Comparison of ENCODE assay signal across 23 cellular contexts in the genomic region with DNA sequence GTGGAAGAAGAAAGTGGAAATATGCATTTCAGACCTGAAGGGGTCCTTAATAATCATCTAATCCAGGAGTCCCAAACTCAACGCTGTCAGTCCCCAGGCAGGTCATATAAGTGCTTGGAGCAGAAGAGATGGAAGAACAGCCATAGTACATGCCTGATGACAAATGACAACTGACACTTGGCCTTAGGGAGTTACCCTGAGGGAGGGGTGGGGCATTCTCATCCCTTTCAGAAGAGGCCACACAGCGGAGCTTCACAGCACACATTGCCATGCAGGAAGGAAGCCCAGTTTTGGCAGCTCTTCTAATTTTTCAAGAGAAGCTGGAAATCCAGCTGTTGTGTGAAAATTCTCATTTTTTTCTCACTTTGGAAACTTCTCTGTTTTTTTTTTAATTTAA.
"Had no signal": no experiment of that assay in that cellular context is flagged by ENCODE, and none has a peak within 500 bp of the region (broad histone marks: within the 10 kb centered on the region; RNA-seq: fewer than 3 reads in every experiment).

No MANE protein-coding gene starts in this region.

- H3K9me3 ChIP-seq: left lung, lower lobe of right lung, mucosa of descending colon, neutrophil, prostate gland, sigmoid colon, uterus had no signal

- DNase-seq: activated CD4-positive, alpha-beta memory T cell treated with anti-CD3 and anti-CD28 coated beads, Interleukin-2, amount 10 ng/mL, durations not matched to agents 7 days and 5 days; activated CD4-positive, alpha-beta T cell treated with anti-CD3 and anti-CD28 coated beads for 1 hour; activated CD4-positive, alpha-beta T cell treated with anti-CD3 and anti-CD28 coated beads, Interleukin-2, amount 10 ng/mL, durations not matched to agents 7 days and 5 days; activated naive CD8-positive, alpha-beta T cell treated with anti-CD3 and anti-CD28 coated beads, Interleukin-2, amount 50 U/mL, for 24 hours; activated T-cell treated with anti-CD3 and anti-CD28 coated beads, Interleukin-2, amount 50 U/mL, for 48 hours; central memory CD4-positive, alpha-beta T cell; endodermal cell; foreskin keratinocyte; kidney glomerular epithelial cell; left lung; lower lobe of right lung; mesenchymal stem cell; mucosa of descending colon; nephron progenitor cell; sigmoid colon; small intestine; stimulated activated CD4-positive, alpha-beta T cell treated with anti-CD3 and anti-CD28 coated beads, Interleukin-4, amount 100 ng/mL, for 24 hours; uterus had no signal

- H3K4me1 ChIP-seq: foreskin keratinocyte, left lung, lower lobe of right lung, prostate gland, sigmoid colon, uterus had no signal

- ATAC-seq: activated naive CD8-positive, alpha-beta T cell treated with anti-CD3 and anti-CD28 coated beads, Interleukin-2, amount 50 U/mL, for 24 hours; esophagus mucosa; foreskin keratinocyte; left lung; lower lobe of right lung; mucosa of descending colon; stimulated activated effector memory CD8-positive, alpha-beta T cell treated with anti-CD3 and anti-CD28 coated beads, Interleukin-12 subunit alpha, Interleukin-12 subunit beta, amount 100 ng/mL, for 72 hours; WTC11 had no signal

- H3K36me3 ChIP-seq: left lung, lower lobe of right lung, neutrophil, prostate gland, sigmoid colon, uterus had no signal

- H3K27ac ChIP-seq: foreskin keratinocyte, left lung, lower lobe of right lung, neutrophil, prostate gland, sigmoid colon, uterus had no signal

- H3K27me3 ChIP-seq: foreskin keratinocyte, left lung, neutrophil, sigmoid colon, uterus had no signal

- H3K4me3 ChIP-seq: left lung, lower lobe of right lung, mucosa of descending colon, prostate gland, sigmoid colon, uterus had no signal
